In genomic region chr15:81235781-81236507, GRCh38 we compare ENCODE assay signal across 1 cellular context.
TF ChIP-seq lines count a peak whose summit lies in the region.

No MANE protein-coding gene starts in this region.

TF ChIP-seq in HepG2, 621 proteins besides CTCF, POLR2A, EP300 and RAD21 (continued from another document):
- TF ChIP-seq MBNL3 (CRISPR knock-in tag; conservative IDR thresholded peaks at IDR 0.05) (no peak), ZNF431 (CRISPR knock-in tag; IDR thresholded peaks at IDR 0.05; ENCODE audit: borderline replicate concordance, low read depth) (no peak)
